ENCODE assay signal across 1 cellular context in genomic region chr11:118108513-118108912, GRCh38.
TF ChIP-seq lines count a peak whose summit lies in the region.

No MANE protein-coding gene starts in this region.

TF ChIP-seq in K562, 482 proteins besides CTCF, POLR2A, EP300 and RAD21 (continued from another document):
- TF ChIP-seq ZKSCAN1 (IDR thresholded peaks at IDR 0.05; ENCODE audit: low read depth, low read length) (peak; percentile 73), LCOR (CRISPR knock-in tag; IDR thresholded peaks at IDR 0.05) (no peak)
